In genomic region chr3:151200586-151200985, GRCh38 we compare ENCODE assay signal across 1 cellular context.
TF ChIP-seq lines count a peak whose summit lies in the region.

No MANE protein-coding gene starts in this region.

TF ChIP-seq in GM12878, 131 proteins besides CTCF, POLR2A, EP300 and RAD21:
- TF ChIP-seq, protein P1, sequence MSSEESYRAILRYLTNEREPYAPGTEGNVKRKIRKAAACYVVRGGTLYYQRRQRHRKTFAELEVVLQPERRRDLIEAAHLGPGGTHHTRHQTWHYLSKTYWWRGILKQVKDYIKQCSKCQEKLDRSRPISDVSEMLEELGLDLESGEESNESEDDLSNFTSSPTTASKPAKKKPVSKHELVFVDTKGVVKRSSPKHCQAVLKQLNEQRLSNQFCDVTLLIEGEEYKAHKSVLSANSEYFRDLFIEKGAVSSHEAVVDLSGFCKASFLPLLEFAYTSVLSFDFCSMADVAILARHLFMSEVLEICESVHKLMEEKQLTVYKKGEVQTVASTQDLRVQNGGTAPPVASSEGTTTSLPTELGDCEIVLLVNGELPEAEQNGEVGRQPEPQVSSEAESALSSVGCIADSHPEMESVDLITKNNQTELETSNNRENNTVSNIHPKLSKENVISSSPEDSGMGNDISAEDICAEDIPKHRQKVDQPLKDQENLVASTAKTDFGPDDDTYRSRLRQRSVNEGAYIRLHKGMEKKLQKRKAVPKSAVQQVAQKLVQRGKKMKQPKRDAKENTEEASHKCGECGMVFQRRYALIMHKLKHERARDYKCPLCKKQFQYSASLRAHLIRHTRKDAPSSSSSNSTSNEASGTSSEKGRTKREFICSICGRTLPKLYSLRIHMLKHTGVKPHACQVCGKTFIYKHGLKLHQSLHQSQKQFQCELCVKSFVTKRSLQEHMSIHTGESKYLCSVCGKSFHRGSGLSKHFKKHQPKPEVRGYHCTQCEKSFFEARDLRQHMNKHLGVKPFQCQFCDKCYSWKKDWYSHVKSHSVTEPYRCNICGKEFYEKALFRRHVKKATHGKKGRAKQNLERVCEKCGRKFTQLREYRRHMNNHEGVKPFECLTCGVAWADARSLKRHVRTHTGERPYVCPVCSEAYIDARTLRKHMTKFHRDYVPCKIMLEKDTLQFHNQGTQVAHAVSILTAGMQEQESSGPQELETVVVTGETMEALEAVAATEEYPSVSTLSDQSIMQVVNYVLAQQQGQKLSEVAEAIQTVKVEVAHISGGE (CRISPR knock-in tag; IDR thresholded peaks at IDR 0.05): no peak
- TF ChIP-seq SMAD1 (IDR thresholded peaks at IDR 0.05; ENCODE audit: low read depth, partially characterized antibody): peak; percentile 43
